In the genomic region with DNA sequence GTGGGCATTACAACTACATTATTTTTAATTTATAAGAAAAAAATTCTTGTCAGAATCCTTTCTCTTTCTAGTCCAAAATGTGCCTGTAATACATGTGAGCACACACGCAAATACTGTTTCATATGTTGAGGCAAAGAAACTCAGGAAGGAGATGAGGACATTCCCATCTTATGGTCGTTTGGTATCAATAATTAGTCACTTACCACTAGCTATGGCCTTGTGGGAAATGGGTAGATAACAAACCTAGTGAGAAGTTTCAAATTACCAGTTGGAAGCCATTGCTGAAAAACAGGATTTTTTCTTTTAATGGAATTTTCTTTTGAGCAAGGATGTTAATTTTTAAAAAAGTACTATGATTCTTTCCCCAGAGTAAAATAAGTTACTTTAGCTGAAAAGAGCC, we compare ENCODE assay signal across 11 cellular contexts. TPM values are rescaled to one million over a fixed set of nuclear protein-coding genes. Genes with fewer than 3 reads are reported as not detected.
A peak's percentile ranks its signal among the peaks of the same experiment; 100 is the strongest.
DNase-seq lines count a peak whose midpoint lies in the region; ATAC-seq, FAIRE-seq and TF ChIP-seq lines count a peak whose summit lies in the region.
"Had no signal": no experiment of that assay in that cellular context is flagged by ENCODE, and none has a peak within 500 bp of the region (broad histone marks: within the 10 kb centered on the region; RNA-seq: fewer than 3 reads in every experiment).

No MANE protein-coding gene starts in this region.

- no peak for TF ChIP-seq POLR2A in vagina (IDR thresholded peaks at IDR 0.05)

- DNase-seq in heart right ventricle (no peak), left ventricle myocardium superior (no peak), choroid plexus epithelial cell (ENCODE audit: low read depth) (peak; percentile 79), neural crest cell (ENCODE audit: low read depth, low spot score) (no peak), vagina (ENCODE audit: extremely low spot score in 2 of 2) (no peak), MV-4-11 (lab: John Stamatoyannopoulos, UW) (no peak), small intestine (no peak), CD1c-positive myeloid dendritic cell (ENCODE audit: extremely low spot score) (no peak)
- DNase-seq: activated CD8-positive, alpha-beta memory T cell treated with anti-CD3 and anti-CD28 coated beads, Interleukin-2, amount 10 ng/mL, durations not matched to agents 7 days and 5 days; NCI-H187 treated with DMSO at 0.1 percent for 48 hours; posterior cingulate gyrus had no signal

- H3K27me3 ChIP-seq in heart right ventricle (no peaks in the 10 kb centered on the region), vagina (no peaks in the 10 kb centered on the region), small intestine (ENCODE audit: control insufficient read depth in 2 of 2, insufficient read depth in 2 of 2, low read length in 2 of 2) (no peaks in the 10 kb centered on the region)

- ATAC-seq in heart right ventricle (no peak), left ventricle myocardium superior (no peak)
- ATAC-seq: activated CD8-positive, alpha-beta memory T cell treated with anti-CD3 and anti-CD28 coated beads, Interleukin-2, amount 10 ng/mL, durations not matched to agents 7 days and 5 days had no signal

- H3K4me3 Mint-ChIP-seq in neural crest cell = no peak overlapping the region
- H3K4me3 Mint-ChIP-seq: activated CD8-positive, alpha-beta memory T cell treated with anti-CD3 and anti-CD28 coated beads, Interleukin-2, amount 10 ng/mL, durations not matched to agents 7 days and 5 days had no signal

- peaks cover 0 to under 1% (median 0%) of the 10 kb centered on the region in 9 donors for H3K36me3 ChIP-seq in heart right ventricle
- H3K36me3 ChIP-seq in vagina = no peaks in the 10 kb centered on the region
- H3K36me3 ChIP-seq in small intestine (ENCODE audit: control insufficient read depth in 2 of 2, insufficient read depth in 2 of 2, low read length in 2 of 2) = no peaks in the 10 kb centered on the region

- H3K9me3 Mint-ChIP-seq in neural crest cell = peaks cover 3% of the 10 kb centered on the region

- TF ChIP-seq CTCF in heart right ventricle (IDR thresholded peaks at IDR 0.05) = no peak
- TF ChIP-seq CTCF in choroid plexus epithelial cell (conservative IDR thresholded peaks at IDR 0.05; ENCODE audit: low read depth, low read length) = no peak
- no peak for TF ChIP-seq CTCF in neural crest cell (conservative IDR thresholded peaks at IDR 0.05)
- no peak for TF ChIP-seq CTCF in vagina (IDR thresholded peaks at IDR 0.05)

- no peaks in the 10 kb centered on the region for H3K27me3 Mint-ChIP-seq in neural crest cell (ENCODE audit: low read depth)

- H3K9me3 ChIP-seq in heart right ventricle (no peaks in the 10 kb centered on the region), vagina (no peaks in the 10 kb centered on the region), small intestine (ENCODE audit: control insufficient read depth, low read depth) (no peaks in the 10 kb centered on the region)

- no peak for FAIRE-seq in small intestine (lab: Jason Lieb, UNC)

- H3K4me3 ChIP-seq in heart right ventricle = peak overlapping the region in 1 of 10 donors; percentile 19
- no peak overlapping the region for H3K4me3 ChIP-seq in choroid plexus epithelial cell (ENCODE audit: low read depth, low read length)
- H3K4me3 ChIP-seq in vagina = no peak overlapping the region
- no peak overlapping the region for H3K4me3 ChIP-seq in small intestine (ENCODE audit: low read depth in 1 of 2, low read length in 2 of 2)

- H3K4me1 ChIP-seq in heart right ventricle = peaks cover 9 to 86% (median 49%) of the 10 kb centered on the region in 9 donors
- peaks cover 53% of the 10 kb centered on the region for H3K4me1 ChIP-seq in vagina
- H3K4me1 ChIP-seq in small intestine (ENCODE audit: control insufficient read depth in 2 of 2, insufficient read depth in 1 of 2, low read depth in 1 of 2, low read length in 1 of 2) = peaks cover 0 to 9% of the 10 kb centered on the region in 2 donors

- peaks cover 55% of the 10 kb centered on the region for H3K4me1 Mint-ChIP-seq in neural crest cell
- H3K4me1 Mint-ChIP-seq: activated CD8-positive, alpha-beta memory T cell treated with anti-CD3 and anti-CD28 coated beads, Interleukin-2, amount 10 ng/mL, durations not matched to agents 7 days and 5 days had no signal

- H3K27ac Mint-ChIP-seq in neural crest cell (ENCODE audit: unreplicated experiment) = peak overlapping the region; percentile 81
- H3K27ac Mint-ChIP-seq: activated CD8-positive, alpha-beta memory T cell treated with anti-CD3 and anti-CD28 coated beads, Interleukin-2, amount 10 ng/mL, durations not matched to agents 7 days and 5 days had no signal

- intact Hi-C loops in heart right ventricle (cut with DNase I) (no loop called here), left ventricle myocardium superior (cut with micrococcal nuclease) (no loop called here), vagina (cut with DNase I) (no loop called here)

- H3K36me3 Mint-ChIP-seq in neural crest cell (ENCODE audit: low read depth) = peaks cover 3% of the 10 kb centered on the region
- H3K36me3 Mint-ChIP-seq: activated CD8-positive, alpha-beta memory T cell treated with anti-CD3 and anti-CD28 coated beads, Interleukin-2, amount 10 ng/mL, durations not matched to agents 7 days and 5 days had no signal

- 56 to 69% methylated on average over 2 of the region's 2 CpGs for WGBS in heart right ventricle, 2 donors
- WGBS in small intestine, 3 donors = 49 to 61% (median 59%) methylated on average over 2 of the region's 2 CpGs

- peak overlapping the region; percentile 1 to 75 (median 64) for H3K27ac ChIP-seq in heart right ventricle
- H3K27ac ChIP-seq in vagina = peak overlapping the region; percentile 40
- peak overlapping the region in 1 of 2 donors; percentile 42 for H3K27ac ChIP-seq in small intestine (ENCODE audit: low read depth in 1 of 2, low read length in 1 of 2)

RNA-seq across cellular contexts. Expression of a gene that starts 25.7 kb away (rescaled TPM):
- 100 to 1,000 TPM in 2 of 10 donors, 10 to 100 TPM in 8; 30.5 to 115 (median 77.1) TPM for total RNA-seq in heart right ventricle
- 1 to 10 TPM; 3.1 to 8.3 TPM for polyA plus RNA-seq in heart right ventricle
- 46.3 TPM for total RNA-seq in left ventricle myocardium superior
- total RNA-seq in neural crest cell = 67.5 and 69.0 TPM in 2 replicates
- total RNA-seq in vagina = 45.7 TPM
- polyA plus RNA-seq in small intestine = 1 to 10 TPM in 1 of 3 donors, under 1 TPM in 2; 0.81 to 6.6 (median 0.89) TPM
